Comparison of ENCODE assay signal across 2 cellular contexts in the genomic region with DNA sequence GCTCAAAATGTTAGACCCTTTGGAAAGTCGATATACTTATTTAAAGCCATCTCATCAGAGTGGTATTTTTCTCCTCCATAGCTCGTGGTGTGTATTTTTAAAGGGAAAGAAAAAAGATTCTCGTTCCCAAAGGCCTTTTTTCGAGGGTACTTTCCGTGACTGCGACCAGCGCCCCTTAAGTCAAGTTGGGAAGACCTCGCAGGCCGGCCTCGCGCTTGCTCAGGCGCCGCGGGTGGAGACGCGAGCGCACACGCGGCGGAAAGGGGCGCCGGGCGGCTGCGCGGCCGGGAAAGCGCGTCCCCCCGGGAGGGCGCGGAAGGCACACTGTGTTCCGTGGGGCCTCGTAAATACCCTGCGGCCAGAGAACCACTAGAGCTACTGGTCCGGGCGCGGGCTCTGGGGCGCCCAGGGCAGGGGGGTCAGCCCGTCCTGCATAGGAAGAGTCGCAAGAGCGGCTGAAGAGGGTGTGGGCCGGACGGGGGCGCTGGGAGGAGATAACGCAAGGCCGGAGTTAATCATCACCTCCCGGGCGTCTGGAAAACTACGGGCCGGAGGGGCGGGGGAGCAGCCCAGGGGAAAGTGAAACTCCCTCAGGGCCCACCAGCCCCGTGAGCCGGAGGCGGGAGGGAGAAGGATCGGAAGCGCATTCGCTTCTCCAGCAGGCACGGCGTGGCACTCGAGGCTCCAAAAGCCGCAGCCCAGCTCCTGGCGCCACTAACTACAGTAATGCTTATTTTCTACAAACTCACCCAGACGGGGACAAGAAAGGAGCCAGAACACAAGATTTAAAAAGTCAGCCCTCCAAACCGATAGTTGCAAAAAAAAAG.
TF ChIP-seq lines count a peak whose summit lies in the region.

No MANE protein-coding gene starts in this region.

TF ChIP-seq in A549, 52 proteins besides CTCF, POLR2A, EP300 and RAD21 (continued from another document):
- TF ChIP-seq, protein P1, sequence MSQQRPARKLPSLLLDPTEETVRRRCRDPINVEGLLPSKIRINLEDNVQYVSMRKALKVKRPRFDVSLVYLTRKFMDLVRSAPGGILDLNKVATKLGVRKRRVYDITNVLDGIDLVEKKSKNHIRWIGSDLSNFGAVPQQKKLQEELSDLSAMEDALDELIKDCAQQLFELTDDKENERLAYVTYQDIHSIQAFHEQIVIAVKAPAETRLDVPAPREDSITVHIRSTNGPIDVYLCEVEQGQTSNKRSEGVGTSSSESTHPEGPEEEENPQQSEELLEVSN (IDR thresholded peaks at IDR 0.05; ENCODE audit: borderline replicate concordance, low read depth), result peak; percentile 63; the same call in 1 of the 2 replicates
- TF ChIP-seq HOXB5 (CRISPR knock-in tag; IDR thresholded peaks at IDR 0.05), result no peak
- TF ChIP-seq, protein P2, sequence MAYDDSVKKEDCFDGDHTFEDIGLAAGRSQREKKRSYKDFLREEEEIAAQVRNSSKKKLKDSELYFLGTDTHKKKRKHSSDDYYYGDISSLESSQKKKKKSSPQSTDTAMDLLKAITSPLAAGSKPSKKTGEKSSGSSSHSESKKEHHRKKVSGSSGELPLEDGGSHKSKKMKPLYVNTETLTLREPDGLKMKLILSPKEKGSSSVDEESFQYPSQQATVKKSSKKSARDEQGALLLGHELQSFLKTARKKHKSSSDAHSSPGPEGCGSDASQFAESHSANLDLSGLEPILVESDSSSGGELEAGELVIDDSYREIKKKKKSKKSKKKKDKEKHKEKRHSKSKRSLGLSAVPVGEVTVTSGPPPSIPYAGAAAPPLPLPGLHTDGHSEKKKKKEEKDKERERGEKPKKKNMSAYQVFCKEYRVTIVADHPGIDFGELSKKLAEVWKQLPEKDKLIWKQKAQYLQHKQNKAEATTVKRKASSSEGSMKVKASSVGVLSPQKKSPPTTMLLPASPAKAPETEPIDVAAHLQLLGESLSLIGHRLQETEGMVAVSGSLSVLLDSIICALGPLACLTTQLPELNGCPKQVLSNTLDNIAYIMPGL (CRISPR knock-in tag; IDR thresholded peaks at IDR 0.05; ENCODE audit: borderline replicate concordance), result no peak; the same call in 1 of the 2 replicates
- no peak for TF ChIP-seq SMC3 (IDR thresholded peaks at IDR 0.05)
- TF ChIP-seq HEYL (CRISPR knock-in tag; IDR thresholded peaks at IDR 0.05), result no peak
- no peak for TF ChIP-seq NFE2L2 (conservative IDR thresholded peaks at IDR 0.05; ENCODE audit: low read length)
- TF ChIP-seq, protein P3, sequence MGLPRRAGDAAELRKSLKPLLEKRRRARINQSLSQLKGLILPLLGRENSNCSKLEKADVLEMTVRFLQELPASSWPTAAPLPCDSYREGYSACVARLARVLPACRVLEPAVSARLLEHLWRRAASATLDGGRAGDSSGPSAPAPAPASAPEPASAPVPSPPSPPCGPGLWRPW (IDR thresholded peaks at IDR 0.05), result no peak
- no peak for TF ChIP-seq CBX8 (IDR thresholded peaks at IDR 0.05)
- TF ChIP-seq JUNB (IDR thresholded peaks at IDR 0.05), result no peak
- no peak for TF ChIP-seq ZNF302 (CRISPR knock-in tag; IDR thresholded peaks at IDR 0.05)
- TF ChIP-seq FOSB (CRISPR knock-in tag; IDR thresholded peaks at IDR 0.05), result no peak
- TF ChIP-seq, protein P4, sequence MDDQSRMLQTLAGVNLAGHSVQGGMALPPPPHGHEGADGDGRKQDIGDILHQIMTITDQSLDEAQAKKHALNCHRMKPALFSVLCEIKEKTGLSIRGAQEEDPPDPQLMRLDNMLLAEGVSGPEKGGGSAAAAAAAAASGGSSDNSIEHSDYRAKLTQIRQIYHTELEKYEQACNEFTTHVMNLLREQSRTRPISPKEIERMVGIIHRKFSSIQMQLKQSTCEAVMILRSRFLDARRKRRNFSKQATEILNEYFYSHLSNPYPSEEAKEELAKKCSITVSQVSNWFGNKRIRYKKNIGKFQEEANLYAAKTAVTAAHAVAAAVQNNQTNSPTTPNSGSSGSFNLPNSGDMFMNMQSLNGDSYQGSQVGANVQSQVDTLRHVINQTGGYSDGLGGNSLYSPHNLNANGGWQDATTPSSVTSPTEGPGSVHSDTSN (IDR thresholded peaks at IDR 0.05), result no peak
- no peak for TF ChIP-seq HOXA7 (CRISPR knock-in tag; IDR thresholded peaks at IDR 0.05)
- no peak for TF ChIP-seq HDAC2 (IDR thresholded peaks at IDR 0.05)
- TF ChIP-seq ESRRA (IDR thresholded peaks at IDR 0.05; ENCODE audit: borderline replicate concordance, low read length), result no peak
- TF ChIP-seq, protein P5, sequence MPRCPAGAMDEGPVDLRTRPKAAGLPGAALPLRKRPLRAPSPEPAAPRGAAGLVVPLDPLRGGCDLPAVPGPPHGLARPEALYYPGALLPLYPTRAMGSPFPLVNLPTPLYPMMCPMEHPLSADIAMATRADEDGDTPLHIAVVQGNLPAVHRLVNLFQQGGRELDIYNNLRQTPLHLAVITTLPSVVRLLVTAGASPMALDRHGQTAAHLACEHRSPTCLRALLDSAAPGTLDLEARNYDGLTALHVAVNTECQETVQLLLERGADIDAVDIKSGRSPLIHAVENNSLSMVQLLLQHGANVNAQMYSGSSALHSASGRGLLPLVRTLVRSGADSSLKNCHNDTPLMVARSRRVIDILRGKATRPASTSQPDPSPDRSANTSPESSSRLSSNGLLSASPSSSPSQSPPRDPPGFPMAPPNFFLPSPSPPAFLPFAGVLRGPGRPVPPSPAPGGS (IDR thresholded peaks at IDR 0.05), result peak; percentile 26; the same call in 2 of the 3 replicates
- no peak for TF ChIP-seq ZFP36 (IDR thresholded peaks at IDR 0.05; ENCODE audit: borderline replicate concordance, partially characterized antibody)
TF ChIP-seq in A549: peak in this region for 4.

TF ChIP-seq in WTC11, 78 proteins besides CTCF, POLR2A, EP300 and RAD21 (continued from another document):
- TF ChIP-seq, protein P6, sequence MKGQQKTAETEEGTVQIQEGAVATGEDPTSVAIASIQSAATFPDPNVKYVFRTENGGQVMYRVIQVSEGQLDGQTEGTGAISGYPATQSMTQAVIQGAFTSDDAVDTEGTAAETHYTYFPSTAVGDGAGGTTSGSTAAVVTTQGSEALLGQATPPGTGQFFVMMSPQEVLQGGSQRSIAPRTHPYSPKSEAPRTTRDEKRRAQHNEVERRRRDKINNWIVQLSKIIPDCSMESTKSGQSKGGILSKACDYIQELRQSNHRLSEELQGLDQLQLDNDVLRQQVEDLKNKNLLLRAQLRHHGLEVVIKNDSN (CRISPR knock-in tag; IDR thresholded peaks at IDR 0.05), result no peak; the same call in 1 of the 2 replicates
- TF ChIP-seq, protein P7, sequence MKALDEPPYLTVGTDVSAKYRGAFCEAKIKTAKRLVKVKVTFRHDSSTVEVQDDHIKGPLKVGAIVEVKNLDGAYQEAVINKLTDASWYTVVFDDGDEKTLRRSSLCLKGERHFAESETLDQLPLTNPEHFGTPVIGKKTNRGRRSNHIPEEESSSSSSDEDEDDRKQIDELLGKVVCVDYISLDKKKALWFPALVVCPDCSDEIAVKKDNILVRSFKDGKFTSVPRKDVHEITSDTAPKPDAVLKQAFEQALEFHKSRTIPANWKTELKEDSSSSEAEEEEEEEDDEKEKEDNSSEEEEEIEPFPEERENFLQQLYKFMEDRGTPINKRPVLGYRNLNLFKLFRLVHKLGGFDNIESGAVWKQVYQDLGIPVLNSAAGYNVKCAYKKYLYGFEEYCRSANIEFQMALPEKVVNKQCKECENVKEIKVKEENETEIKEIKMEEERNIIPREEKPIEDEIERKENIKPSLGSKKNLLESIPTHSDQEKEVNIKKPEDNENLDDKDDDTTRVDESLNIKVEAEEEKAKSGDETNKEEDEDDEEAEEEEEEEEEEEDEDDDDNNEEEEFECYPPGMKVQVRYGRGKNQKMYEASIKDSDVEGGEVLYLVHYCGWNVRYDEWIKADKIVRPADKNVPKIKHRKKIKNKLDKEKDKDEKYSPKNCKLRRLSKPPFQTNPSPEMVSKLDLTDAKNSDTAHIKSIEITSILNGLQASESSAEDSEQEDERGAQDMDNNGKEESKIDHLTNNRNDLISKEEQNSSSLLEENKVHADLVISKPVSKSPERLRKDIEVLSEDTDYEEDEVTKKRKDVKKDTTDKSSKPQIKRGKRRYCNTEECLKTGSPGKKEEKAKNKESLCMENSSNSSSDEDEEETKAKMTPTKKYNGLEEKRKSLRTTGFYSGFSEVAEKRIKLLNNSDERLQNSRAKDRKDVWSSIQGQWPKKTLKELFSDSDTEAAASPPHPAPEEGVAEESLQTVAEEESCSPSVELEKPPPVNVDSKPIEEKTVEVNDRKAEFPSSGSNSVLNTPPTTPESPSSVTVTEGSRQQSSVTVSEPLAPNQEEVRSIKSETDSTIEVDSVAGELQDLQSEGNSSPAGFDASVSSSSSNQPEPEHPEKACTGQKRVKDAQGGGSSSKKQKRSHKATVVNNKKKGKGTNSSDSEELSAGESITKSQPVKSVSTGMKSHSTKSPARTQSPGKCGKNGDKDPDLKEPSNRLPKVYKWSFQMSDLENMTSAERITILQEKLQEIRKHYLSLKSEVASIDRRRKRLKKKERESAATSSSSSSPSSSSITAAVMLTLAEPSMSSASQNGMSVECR (CRISPR knock-in tag; IDR thresholded peaks at IDR 0.05; ENCODE audit: borderline replicate concordance), result peak; percentile 65; the same call in 1 of the 2 replicates
- TF ChIP-seq, protein P2 (CRISPR knock-in tag; IDR thresholded peaks at IDR 0.05), result peak; percentile 80; the same call in 1 of the 2 replicates
- TF ChIP-seq SP1 (CRISPR knock-in tag; conservative IDR thresholded peaks at IDR 0.05), result no peak
- TF ChIP-seq, protein P8, sequence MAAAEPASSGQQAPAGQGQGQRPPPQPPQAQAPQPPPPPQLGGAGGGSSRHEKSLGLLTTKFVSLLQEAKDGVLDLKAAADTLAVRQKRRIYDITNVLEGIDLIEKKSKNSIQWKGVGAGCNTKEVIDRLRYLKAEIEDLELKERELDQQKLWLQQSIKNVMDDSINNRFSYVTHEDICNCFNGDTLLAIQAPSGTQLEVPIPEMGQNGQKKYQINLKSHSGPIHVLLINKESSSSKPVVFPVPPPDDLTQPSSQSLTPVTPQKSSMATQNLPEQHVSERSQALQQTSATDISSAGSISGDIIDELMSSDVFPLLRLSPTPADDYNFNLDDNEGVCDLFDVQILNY (CRISPR knock-in tag; IDR thresholded peaks at IDR 0.05), result 0 out of 2 replicates have a peak, but pooled peaks have one; percentile 32
- 0 out of 2 replicates have a peak, but pooled peaks have one; percentile 43 for TF ChIP-seq FOXK1 (CRISPR knock-in tag; IDR thresholded peaks at IDR 0.05)
- TF ChIP-seq TEAD1 (CRISPR knock-in tag; IDR thresholded peaks at IDR 0.05), result peak; percentile 48
- TF ChIP-seq ETV6 (CRISPR knock-in tag; IDR thresholded peaks at IDR 0.05), result 0 out of 2 replicates have a peak, but pooled peaks have one; percentile 14
- TF ChIP-seq, protein P9, sequence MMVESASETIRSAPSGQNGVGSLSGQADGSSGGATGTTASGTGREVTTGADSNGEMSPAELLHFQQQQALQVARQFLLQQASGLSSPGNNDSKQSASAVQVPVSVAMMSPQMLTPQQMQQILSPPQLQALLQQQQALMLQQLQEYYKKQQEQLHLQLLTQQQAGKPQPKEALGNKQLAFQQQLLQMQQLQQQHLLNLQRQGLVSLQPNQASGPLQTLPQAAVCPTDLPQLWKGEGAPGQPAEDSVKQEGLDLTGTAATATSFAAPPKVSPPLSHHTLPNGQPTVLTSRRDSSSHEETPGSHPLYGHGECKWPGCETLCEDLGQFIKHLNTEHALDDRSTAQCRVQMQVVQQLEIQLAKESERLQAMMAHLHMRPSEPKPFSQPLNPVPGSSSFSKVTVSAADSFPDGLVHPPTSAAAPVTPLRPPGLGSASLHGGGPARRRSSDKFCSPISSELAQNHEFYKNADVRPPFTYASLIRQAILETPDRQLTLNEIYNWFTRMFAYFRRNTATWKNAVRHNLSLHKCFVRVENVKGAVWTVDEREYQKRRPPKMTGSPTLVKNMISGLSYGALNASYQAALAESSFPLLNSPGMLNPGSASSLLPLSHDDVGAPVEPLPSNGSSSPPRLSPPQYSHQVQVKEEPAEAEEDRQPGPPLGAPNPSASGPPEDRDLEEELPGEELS (CRISPR knock-in tag; IDR thresholded peaks at IDR 0.05), result 0 out of 2 replicates have a peak, but pooled peaks have one; percentile 65
- TF ChIP-seq CREM (CRISPR knock-in tag; IDR thresholded peaks at IDR 0.05), result peak; percentile 39; the same call in 1 of the 2 replicates
- TF ChIP-seq GABPB1 (CRISPR knock-in tag; IDR thresholded peaks at IDR 0.05), result peak; percentile 80
- TF ChIP-seq, protein P10, sequence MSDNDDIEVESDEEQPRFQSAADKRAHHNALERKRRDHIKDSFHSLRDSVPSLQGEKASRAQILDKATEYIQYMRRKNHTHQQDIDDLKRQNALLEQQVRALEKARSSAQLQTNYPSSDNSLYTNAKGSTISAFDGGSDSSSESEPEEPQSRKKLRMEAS (CRISPR knock-in tag; IDR thresholded peaks at IDR 0.05), result peak; percentile 76
- peak; percentile 75; the same call in 1 of the 2 replicates for TF ChIP-seq RELA (CRISPR knock-in tag; IDR thresholded peaks at IDR 0.05; ENCODE audit: borderline replicate concordance)
- TF ChIP-seq KAT7 (CRISPR knock-in tag; IDR thresholded peaks at IDR 0.05; ENCODE audit: borderline replicate concordance), result peak; percentile 37; the same call in 1 of the 2 replicates
- TF ChIP-seq, protein P11, sequence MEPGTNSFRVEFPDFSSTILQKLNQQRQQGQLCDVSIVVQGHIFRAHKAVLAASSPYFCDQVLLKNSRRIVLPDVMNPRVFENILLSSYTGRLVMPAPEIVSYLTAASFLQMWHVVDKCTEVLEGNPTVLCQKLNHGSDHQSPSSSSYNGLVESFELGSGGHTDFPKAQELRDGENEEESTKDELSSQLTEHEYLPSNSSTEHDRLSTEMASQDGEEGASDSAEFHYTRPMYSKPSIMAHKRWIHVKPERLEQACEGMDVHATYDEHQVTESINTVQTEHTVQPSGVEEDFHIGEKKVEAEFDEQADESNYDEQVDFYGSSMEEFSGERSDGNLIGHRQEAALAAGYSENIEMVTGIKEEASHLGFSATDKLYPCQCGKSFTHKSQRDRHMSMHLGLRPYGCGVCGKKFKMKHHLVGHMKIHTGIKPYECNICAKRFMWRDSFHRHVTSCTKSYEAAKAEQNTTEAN (CRISPR knock-in tag; IDR thresholded peaks at IDR 0.05), result no peak
TF ChIP-seq in WTC11: peak in this region for 15.
